ENCODE assay signal across 8 cellular contexts in genomic region chr5:21810737-21811316, GRCh38.
DNase-seq lines count a peak whose midpoint lies in the region; ATAC-seq and TF ChIP-seq lines count a peak whose summit lies in the region.

No MANE protein-coding gene starts in this region.

- in situ Hi-C loops in SK-MEL-5 (cut with HindIII; ENCODE audit: low pct_unique_long_range_greater_than_20kb, low sequenced_read_pairs): no loop called here

- POLR2A ChIA-PET in HEK293T (lab: Yijun Ruan, JAX): no interaction called here

- no peak overlapping the region for H3K27ac ChIP-seq in C4-2B

- ATAC-seq in GM21529 (IDR thresholded peaks at IDR 0.05; ENCODE audit: unreplicated experiment): no peak

- CTCF ChIA-PET in HEK293T (lab: Yijun Ruan, JAX): interaction anchor here (0.7 kb wide), 1 partner anchor 1042 kb away, joined by 3 read pairs; the partner anchor contains the start of gene CDH12

- TF ChIP-seq CTCF in C4-2B (conservative IDR thresholded peaks at IDR 0.05): peak; percentile 80

- DNase-seq in HEK293T (ENCODE audit: extremely low spot score) (peak; percentile 10), SK-MEL-5 (ENCODE audit: low read depth, low spot score) (peak; percentile 52), iris pigment epithelial cell (ENCODE audit: low read depth) (peak; percentile 45), Ammon's horn (ENCODE audit: low spot score) (no peak), medulla oblongata (ENCODE audit: extremely low spot score) (no peak)
- DNase-seq in activated effector memory CD4-positive, alpha-beta T cell treated with anti-CD3 and anti-CD28 coated beads, Interleukin-2, amount 50 U/mL, for 16 hours: no peak

TF ChIP-seq in HEK293T, 16 proteins besides CTCF, POLR2A, EP300 and RAD21:
- TF ChIP-seq BHLHE40 (IDR thresholded peaks at IDR 0.05; ENCODE audit: borderline replicate concordance) (no peak), ZNF384 (IDR thresholded peaks at IDR 0.05) (peak; percentile 46; the same call in 1 of the 2 replicates), HDGF (IDR thresholded peaks at IDR 0.05; ENCODE audit: borderline replicate concordance) (no peak), NFRKB (IDR thresholded peaks at IDR 0.05) (no peak)

Comparison
In these comparisons a context has a peak if more than half of its experiments do, and no peak if none do; other contexts are left out.
1. DNase-seq: peak in HEK293T (single experiment), SK-MEL-5 (single experiment) and iris pigment epithelial cell (single experiment); none in Ammon's horn (single experiment), activated effector memory CD4-positive, alpha-beta T cell treated with anti-CD3 and anti-CD28 coated beads, Interleukin-2, amount 50 U/mL, for 16 hours (single experiment) and medulla oblongata (single experiment).